ENCODE assay signal across 21 cellular contexts in genomic region chr16:11030990-11031510, GRCh38.
A peak's percentile ranks its signal among the peaks of the same experiment; 100 is the strongest.
DNase-seq lines count a peak whose midpoint lies in the region; ATAC-seq and TF ChIP-seq lines count a peak whose summit lies in the region.
"Had no signal": no experiment of that assay in that cellular context is flagged by ENCODE, and none has a peak within 500 bp of the region (broad histone marks: within the 10 kb centered on the region; RNA-seq: fewer than 3 reads in every experiment).

No MANE protein-coding gene starts in this region.

- ATAC-seq in heart left ventricle (peak; percentile 75 to 89 (median 82)), HG03520 (IDR thresholded peaks at IDR 0.05; ENCODE audit: unreplicated experiment) (no peak)

- no peak overlapping the region for H3K4me2 ChIP-seq in mesendoderm (ENCODE audit: low read length)

- H3K36me3 ChIP-seq in adrenal gland (replicated peaks in 1 of 2) (no peaks in the 10 kb centered on the region), heart left ventricle (peaks cover 0 to 60% (median 18%) of the 10 kb centered on the region in 9 donors), mesendoderm (ENCODE audit: control insufficient read depth, insufficient read depth, low read length) (no peaks in the 10 kb centered on the region)

- H3K23ac ChIP-seq in mesendoderm (ENCODE audit: low read length) = no peak overlapping the region

- peak overlapping the region; percentile 68 for H3K56ac ChIP-seq in mesendoderm (ENCODE audit: low read length)

- no peak overlapping the region for H4K8ac ChIP-seq in mesendoderm (ENCODE audit: low read depth, low read length)

- 60 to 68% (median 64%) methylated on average over 7 of the region's 7 CpGs for WGBS in adrenal gland, 4 donors
- 78 to 85% (median 84%) methylated on average over 7 of the region's 7 CpGs for WGBS in heart left ventricle, 4 donors
- WGBS in mesendoderm (ENCODE audit: extremely low coverage, insufficient coverage, low lambda C conversion rate) = no CpG with 5 or more reads among the region's 7 CpGs

- peak overlapping the region in 1 of 5 donors; percentile 2 for H3K27ac ChIP-seq in adrenal gland
- no peak overlapping the region for H3K27ac ChIP-seq in heart left ventricle
- H3K27ac ChIP-seq in mesendoderm (ENCODE audit: low read depth, low read length) = no peak overlapping the region
- H3K27ac ChIP-seq: C4-2B had no signal

- H2BK5ac ChIP-seq in mesendoderm (ENCODE audit: low read length) = peak overlapping the region; percentile 83

- no peaks in the 10 kb centered on the region for H3K79me2 ChIP-seq in mesendoderm (ENCODE audit: control insufficient read depth, insufficient read depth, low read length)

- TF ChIP-seq CTCF in adrenal gland (IDR thresholded peaks at IDR 0.05) (peak in 4 of 6 experiments; percentile 16 to 46 (median 28)), heart left ventricle (IDR thresholded peaks at IDR 0.05) (no peak)

- H3K4ac ChIP-seq in mesendoderm (ENCODE audit: low read depth, low read length) = no peak overlapping the region

- peak overlapping the region; percentile 93 for H2AK5ac ChIP-seq in mesendoderm (ENCODE audit: low read length)

- H4K5ac ChIP-seq in mesendoderm (ENCODE audit: low read length) = no peak overlapping the region

- peak; percentile 50 for DNase-seq in activated effector memory CD4-positive, alpha-beta T cell treated with anti-CD3 and anti-CD28 coated beads, Interleukin-2, amount 50 U/mL, for 16 hours
- DNase-seq in activated effector memory CD4-positive, alpha-beta T cell treated with Interleukin-2 at 50 U/mL for 16 hours = no peak
- DNase-seq in adrenal gland (peak; percentile 81 to 92 (median 89)), heart left ventricle (peak in 4 of 5 donors; percentile 53 to 83 (median 69)), mesendoderm (no peak), globus pallidus (ENCODE audit: low spot score) (no peak), NCI-H1694 treated with DMSO at 0.1 percent for 48 hours (lab: John Stamatoyannopoulos, UW) (no peak)
- DNase-seq: Calu3; CD8-positive, alpha-beta memory T cell; DMS153; GDM1; Kasumi-1; NCI-H1694; NCI-H2081 treated with DMSO at 0.1 percent for 48 hours; NCI-H2171 treated with DMSO at 0.1 percent for 48 hours; NCI-H446; NCI-H526 treated with DMSO at 0.1 percent for 48 hours; OCI-M1; SHP77 had no signal

- H3K27me3 ChIP-seq in adrenal gland = no peaks in the 10 kb centered on the region
- no peaks in the 10 kb centered on the region for H3K27me3 ChIP-seq in heart left ventricle
- H3K27me3 ChIP-seq in mesendoderm (ENCODE audit: insufficient read depth, low read length, poor library complexity) = no peaks in the 10 kb centered on the region

- H3K4me1 ChIP-seq in adrenal gland (replicated peaks in 1 of 2) (peaks cover 8 to 28% of the 10 kb centered on the region in 2 donors), heart left ventricle (peaks cover 0 to 47% (median 29%) of the 10 kb centered on the region in 12 donors), mesendoderm (ENCODE audit: control insufficient read depth, low read depth, low read length) (peaks cover 19% of the 10 kb centered on the region)

- peaks cover 3% of the 10 kb centered on the region for H3K79me1 ChIP-seq in mesendoderm (ENCODE audit: low read length)

- intact Hi-C loops in adrenal gland (cut with DNase I) (no loop called here), heart left ventricle (cut with DNase I) (loop anchor here in 1 of 10 donors (10.0 kb wide), 1 partner anchor 224 kb away; the partner anchor contains the start of gene SOCS1)

- H3K18ac ChIP-seq in mesendoderm (ENCODE audit: low read length) = no peak overlapping the region

- H2BK15ac ChIP-seq in mesendoderm (replicated peaks; ENCODE audit: low read depth) = no peak overlapping the region

- H2BK120ac ChIP-seq in mesendoderm (ENCODE audit: low read depth, low read length) = no peak overlapping the region

- no peak overlapping the region for H3K9ac ChIP-seq in mesendoderm (ENCODE audit: low read length)

- no peak overlapping the region for H3K4me3 ChIP-seq in adrenal gland
- no peak overlapping the region for H3K4me3 ChIP-seq in heart left ventricle
- H3K4me3 ChIP-seq in mesendoderm (ENCODE audit: low read length) = no peak overlapping the region

- H3K9me3 ChIP-seq in adrenal gland (replicated peaks in 1 of 3) (peaks cover 0 to 5% (median 4%) of the 10 kb centered on the region in 3 donors), heart left ventricle (peaks cover 0 to 33% (median 15%) of the 10 kb centered on the region in 12 donors)

- TF ChIP-seq POLR2A in adrenal gland (IDR thresholded peaks at IDR 0.05) (no peak), heart left ventricle (IDR thresholded peaks at IDR 0.05) (no peak)

Comparison
In these comparisons a context has a peak if more than half of its experiments do, and no peak if none do; other contexts are left out.
1. DNase-seq: peak in activated effector memory CD4-positive, alpha-beta T cell treated with anti-CD3 and anti-CD28 coated beads, Interleukin-2, amount 50 U/mL, for 16 hours (single experiment), adrenal gland (7 of 7) and heart left ventricle (4 of 5); none in activated effector memory CD4-positive, alpha-beta T cell treated with Interleukin-2 at 50 U/mL for 16 hours (single experiment), mesendoderm (single experiment), globus pallidus (single experiment) and NCI-H1694 treated with DMSO at 0.1 percent for 48 hours (single experiment).
2. CTCF ChIP-seq: peak in adrenal gland (4 of 6); none in heart left ventricle (0 of 12).